ENCODE assay signal across 9 cellular contexts in the genomic region with DNA sequence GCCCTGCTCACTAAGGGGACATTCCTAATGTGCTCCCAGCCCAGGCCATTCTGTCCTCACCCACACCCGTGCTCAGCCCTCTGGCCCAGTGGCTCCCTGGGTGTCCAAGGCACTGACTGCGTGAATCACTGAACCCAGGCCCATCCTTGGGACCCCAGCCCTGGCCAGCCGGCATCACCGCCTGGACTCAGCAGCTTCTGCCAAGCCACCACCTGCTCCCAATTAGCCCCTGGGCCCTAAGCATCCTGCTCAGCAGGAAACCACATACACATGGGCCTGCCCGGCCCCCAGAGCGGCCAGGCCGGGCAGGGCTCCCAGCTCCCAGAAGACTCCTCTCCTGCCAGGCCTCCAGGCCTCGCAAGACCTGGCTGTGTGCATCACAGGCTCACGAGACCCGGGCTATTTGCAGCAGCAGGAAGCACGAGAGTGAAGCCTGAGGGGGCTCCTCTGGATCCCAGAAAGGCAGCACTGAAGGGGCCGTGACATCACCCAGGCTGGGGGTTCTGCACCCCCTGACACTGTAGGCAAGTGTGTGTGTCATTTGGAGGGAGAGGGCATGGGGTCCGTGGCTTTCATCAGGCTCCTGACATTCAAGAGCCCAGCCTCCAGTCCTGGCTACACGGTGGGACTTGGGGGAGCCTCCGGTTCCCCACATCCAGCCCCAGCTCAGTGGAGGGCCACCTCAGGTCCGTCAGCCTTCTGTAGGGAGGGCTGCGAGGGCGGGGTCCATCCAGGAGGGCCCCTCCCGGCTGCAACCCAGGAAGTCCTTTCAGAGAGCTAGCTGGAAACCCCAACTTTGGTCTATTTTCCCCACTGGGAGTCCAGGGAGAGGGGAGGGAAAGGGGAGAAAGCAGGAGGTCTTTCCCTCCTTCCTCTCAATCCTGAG. TPM values are rescaled to one million over a fixed set of nuclear protein-coding genes. Genes with fewer than 3 reads are reported as not detected.
DNase-seq lines count a peak whose midpoint lies in the region; ATAC-seq and TF ChIP-seq lines count a peak whose summit lies in the region.
"Had no signal": no experiment of that assay in that cellular context is flagged by ENCODE, and none has a peak within 500 bp of the region (broad histone marks: within the 10 kb centered on the region; RNA-seq: fewer than 3 reads in every experiment).

No MANE protein-coding gene starts in this region.

- TF ChIP-seq POLR2A in prostate gland (IDR thresholded peaks at IDR 0.05): no peak

- WGBS in prostate gland: 36% methylated on average over 19 of the region's 19 CpGs

- peak overlapping the region; percentile 61 to 74 for H3K27ac ChIP-seq in prostate gland
- no peak overlapping the region for H3K27ac ChIP-seq in effector memory CD4-positive, alpha-beta T cell (ENCODE audit: insufficient read depth, low read length, poor library complexity, severe bottlenecking)

- ATAC-seq in left cardiac atrium (peak; percentile 61 to 70), GM21423 (IDR thresholded peaks at IDR 0.05; ENCODE audit: unreplicated experiment) (no peak)

- no peak for TF ChIP-seq CTCF in prostate gland (IDR thresholded peaks at IDR 0.05)

- H3K27me3 ChIP-seq in prostate gland (replicated peaks; ENCODE audit: insufficient read depth): no peaks in the 10 kb centered on the region
- peaks cover 3% of the 10 kb centered on the region for H3K27me3 ChIP-seq in effector memory CD4-positive, alpha-beta T cell (replicated peaks; ENCODE audit: control insufficient read depth, insufficient read depth, low read length, poor library complexity, severe bottlenecking)

- no peaks in the 10 kb centered on the region for H3K4me1 ChIP-seq in prostate gland (replicated peaks)
- H3K4me1 ChIP-seq in effector memory CD4-positive, alpha-beta T cell (ENCODE audit: control insufficient read depth, insufficient read depth, low read length, poor library complexity, severe bottlenecking): peaks cover 4% of the 10 kb centered on the region

- H3K9me3 ChIP-seq in prostate gland: no peaks in the 10 kb centered on the region
- H3K9me3 ChIP-seq in effector memory CD4-positive, alpha-beta T cell (ENCODE audit: control insufficient read depth, low read length): no peaks in the 10 kb centered on the region

- intact Hi-C loops in left cardiac atrium (cut with DNase I) (no loop called here), prostate gland (cut with DNase I) (no loop called here)

- H3K4me3 ChIP-seq in prostate gland: peak overlapping the region in 1 of 2 donors; percentile 37
- H3K4me3 ChIP-seq in effector memory CD4-positive, alpha-beta T cell (ENCODE audit: insufficient read depth, low read depth, low read length, poor library complexity, severe bottlenecking): no peak overlapping the region

- DNase-seq in Daoy (ENCODE audit: low read depth) (peak; percentile 84), UCSD-AML1 (lab: John Stamatoyannopoulos, UW; ENCODE audit: unreplicated experiment) (peak; percentile 69), left cardiac atrium (peak; percentile 63), prostate gland (ENCODE audit: low spot score) (no peak), DMS 273 (lab: John Stamatoyannopoulos, UW; ENCODE audit: unreplicated experiment) (no peak), cerebellar cortex (ENCODE audit: low spot score) (no peak)
- no peak for DNase-seq in effector memory CD4-positive, alpha-beta T cell
- DNase-seq: kidney glomerular epithelial cell had no signal

- no peaks in the 10 kb centered on the region for H3K36me3 ChIP-seq in prostate gland
- H3K36me3 ChIP-seq in effector memory CD4-positive, alpha-beta T cell (ENCODE audit: control insufficient read depth, insufficient read depth, low read length): no peaks in the 10 kb centered on the region

RNA-seq across cellular contexts. Expression of gene MFAP2, which starts 1.6 kb away (rescaled TPM):
- 150 and 213 TPM in 2 replicates for total RNA-seq in Daoy (2014; rRNA removed; shearing (Covaris generic))
- total RNA-seq in left cardiac atrium (1 to 10 TPM; 7.9 to 9.6 TPM), prostate gland (10 to 100 TPM in 1 of 2 donors, 1 to 10 TPM in 1; 6.3 to 31.0 TPM)

RNA-seq across cellular contexts. Expression of gene ATP13A2, which starts 32.9 kb away (rescaled TPM):
- 47.2 and 70.7 TPM in 2 replicates for total RNA-seq in Daoy (2014; rRNA removed; shearing (Covaris generic))
- 10 to 100 TPM; 18.8 to 19.5 TPM for total RNA-seq in left cardiac atrium
- total RNA-seq in prostate gland: 10 to 100 TPM; 45.4 to 47.9 TPM

RNA-seq across cellular contexts. Expression of gene CROCC, which starts 57.1 kb away (rescaled TPM):
- total RNA-seq in Daoy (2014; rRNA removed; shearing (Covaris generic)): 30.6 and 31.3 TPM in 2 replicates
- total RNA-seq in left cardiac atrium (1 to 10 TPM; 6.5 to 9.2 TPM), prostate gland (10 to 100 TPM; 19.6 to 68.7 TPM)

Comparison
In these comparisons a context has a peak if more than half of its experiments do, and no peak if none do; other contexts are left out.
1. DNase-seq: peak in Daoy (single experiment), UCSD-AML1 (single experiment) and left cardiac atrium (single experiment); none in prostate gland (single experiment), DMS 273 (single experiment), effector memory CD4-positive, alpha-beta T cell (0 of 3) and cerebellar cortex (single experiment).